Comparison of ENCODE assay signal across 9 cellular contexts in the genomic region with DNA sequence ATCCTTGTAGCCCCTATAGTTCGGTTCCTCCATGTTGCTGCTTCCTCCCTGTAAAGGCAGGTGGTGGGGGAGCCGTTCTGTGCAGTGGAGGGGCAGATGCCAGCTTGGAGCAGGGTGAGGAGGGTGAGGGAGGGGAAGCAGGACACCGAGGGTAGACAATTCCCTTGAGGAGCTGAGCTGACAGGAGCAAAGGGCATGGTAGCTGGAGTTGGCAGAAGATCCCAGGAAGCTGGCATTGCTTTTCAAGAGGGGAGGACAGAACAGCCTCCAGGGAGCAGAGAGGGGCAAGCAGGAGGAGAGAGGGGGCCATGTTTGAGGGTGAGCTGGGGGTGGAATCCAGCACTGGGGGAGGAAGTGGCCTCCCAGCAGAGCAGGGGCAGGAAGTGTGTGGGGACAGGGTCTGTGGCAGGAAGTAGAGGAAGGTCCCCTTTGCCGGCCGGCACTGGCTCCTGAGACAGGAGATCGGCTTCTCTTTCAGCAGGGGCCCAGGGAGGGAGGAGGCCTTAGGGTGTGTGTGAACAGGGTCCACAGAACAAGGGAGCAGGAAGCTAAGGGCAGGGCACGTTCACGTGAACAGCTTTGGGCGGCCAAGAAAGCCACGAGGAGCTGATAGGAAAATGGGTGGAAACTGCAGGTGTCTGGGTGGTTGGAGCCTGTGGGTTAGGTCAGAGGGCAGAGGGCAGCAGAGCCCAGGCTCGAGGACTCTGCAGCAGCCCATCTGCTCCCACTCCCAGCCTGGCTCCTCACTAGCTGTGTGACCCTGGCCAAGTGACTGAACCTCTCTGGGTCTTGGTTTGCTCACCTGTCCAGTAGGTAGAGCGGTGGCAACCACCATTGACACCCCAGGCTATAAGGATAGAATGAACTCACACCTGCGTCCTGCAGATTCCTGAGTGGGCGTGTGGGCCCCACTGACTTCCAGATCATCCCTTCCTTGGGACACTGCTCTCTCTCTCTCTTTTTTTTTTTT. TPM values are rescaled to one million over a fixed set of nuclear protein-coding genes. Genes with fewer than 3 reads are reported as not detected.
DNase-seq lines count a peak whose midpoint lies in the region; TF ChIP-seq lines count a peak whose summit lies in the region.
"Had no signal": no experiment of that assay in that cellular context is flagged by ENCODE, and none has a peak within 500 bp of the region (broad histone marks: within the 10 kb centered on the region; RNA-seq: fewer than 3 reads in every experiment).

No MANE protein-coding gene starts in this region.

- peaks cover 5 to 71% (median 22%) of the 10 kb centered on the region in 4 donors for H3K4me1 ChIP-seq in Peyer's patch

- H3K27me3 ChIP-seq in Peyer's patch (no peaks in the 10 kb centered on the region), dorsolateral prefrontal cortex (no peaks in the 10 kb centered on the region)

- peak overlapping the region; percentile 38 for H3K27ac Mint-ChIP-seq in dendritic cell treated with granulocyte-macrophage colony-stimulating factor and Interleukin-4, amounts not matched to agents 40 ng/mL and 50 ng/mL, for 4 days

- peaks cover 6% of the 10 kb centered on the region for H3K27me3 Mint-ChIP-seq in dendritic cell treated with granulocyte-macrophage colony-stimulating factor and Interleukin-4, amounts not matched to agents 40 ng/mL and 50 ng/mL, for 4 days

- H3K36me3 ChIP-seq in Peyer's patch, result no peaks in the 10 kb centered on the region

- H3K4me3 ChIP-seq in Peyer's patch, result peak overlapping the region in 2 of 4 donors; percentile 20 to 34
- no peak overlapping the region for H3K4me3 ChIP-seq in dorsolateral prefrontal cortex

- TF ChIP-seq POLR2A in GM19099 (IDR thresholded peaks at IDR 0.05; ENCODE audit: extremely low read depth, insufficient read length, low read depth), result peak; percentile 35
- TF ChIP-seq POLR2A in Peyer's patch (IDR thresholded peaks at IDR 0.05), result peak; percentile 29 to 83

- H3K9me3 Mint-ChIP-seq in dendritic cell treated with granulocyte-macrophage colony-stimulating factor and Interleukin-4, amounts not matched to agents 40 ng/mL and 50 ng/mL, for 4 days, result no peaks in the 10 kb centered on the region

- H3K36me3 Mint-ChIP-seq in dendritic cell treated with granulocyte-macrophage colony-stimulating factor and Interleukin-4, amounts not matched to agents 40 ng/mL and 50 ng/mL, for 4 days (ENCODE audit: low read depth), result no peaks in the 10 kb centered on the region

- DNase-seq in Peyer's patch (peak; percentile 41 to 88 (median 82)), NCI-H510A treated with DMSO at 0.1 percent for 48 hours (lab: John Stamatoyannopoulos, UW) (no peak), DMS53 treated with DMSO at 0.1 percent for 48 hours (lab: John Stamatoyannopoulos, UW; ENCODE audit: unreplicated experiment) (no peak), NCI-H2081 treated with DMSO at 0.1 percent for 48 hours (lab: John Stamatoyannopoulos, UW) (no peak), dorsolateral prefrontal cortex (no peak)
- peak; percentile 32 for DNase-seq in stimulated activated CD4-positive, alpha-beta T cell treated with anti-CD3 and anti-CD28 coated beads, Interleukin-12 subunit alpha, Interleukin-12 subunit beta, amount 100 ng/mL, for 4 hours
- DNase-seq: NCI-H2227 treated with DMSO at 0.1 percent for 48 hours had no signal

- TF ChIP-seq CTCF in Peyer's patch (IDR thresholded peaks at IDR 0.05), result no peak
- no peak for TF ChIP-seq CTCF in dorsolateral prefrontal cortex (IDR thresholded peaks at IDR 0.05 in 54 of 56, conservative IDR thresholded peaks at IDR 0.05 in 2 of 56; ENCODE audit: low read depth in 1 of 56, partially characterized antibody in 56 of 56)

- no peak overlapping the region for H3K4me3 Mint-ChIP-seq in dendritic cell treated with granulocyte-macrophage colony-stimulating factor and Interleukin-4, amounts not matched to agents 40 ng/mL and 50 ng/mL, for 4 days

- peaks cover 26% of the 10 kb centered on the region for H3K4me1 Mint-ChIP-seq in dendritic cell treated with granulocyte-macrophage colony-stimulating factor and Interleukin-4, amounts not matched to agents 40 ng/mL and 50 ng/mL, for 4 days (ENCODE audit: low read depth)

- peak overlapping the region in 3 of 4 donors; percentile 81 to 98 (median 88) for H3K27ac ChIP-seq in Peyer's patch
- H3K27ac ChIP-seq in dorsolateral prefrontal cortex, result no peak overlapping the region

- no peaks in the 10 kb centered on the region for H3K9me3 ChIP-seq in Peyer's patch

- intact Hi-C loops in dendritic cell treated with granulocyte-macrophage colony-stimulating factor and Interleukin-4, amounts not matched to agents 40 ng/mL and 50 ng/mL, for 4 days (cut with micrococcal nuclease), result no loop called here
- intact Hi-C loops in dorsolateral prefrontal cortex (cut with DNase I), result no loop called here

RNA-seq across cellular contexts. Expression of gene SPNS2, which starts 17.5 kb away (rescaled TPM):
- total RNA-seq in Peyer's patch, result 10 to 100 TPM; 12.4 to 81.0 (median 31.9) TPM
- 100 to 1,000 TPM in 4 of 120 experiments, 10 to 100 TPM in 116; 41.1 to 115 (median 69.7) TPM for total RNA-seq in dorsolateral prefrontal cortex

RNA-seq across cellular contexts. Expression of gene SPNS3, which starts 47.5 kb away (rescaled TPM):
- total RNA-seq in Peyer's patch (1 to 10 TPM in 2 of 4 donors, not detected in 2; 1.1 to 2.0 TPM), dorsolateral prefrontal cortex (1 to 10 TPM in 43 of 120 experiments, under 1 TPM in 57, not detected in 20; 0.21 to 3.0 (median 0.81) TPM)

Comparison
In these comparisons a context has a peak if more than half of its experiments do, and no peak if none do; other contexts are left out.
1. DNase-seq: peak in Peyer's patch (3 of 3) and stimulated activated CD4-positive, alpha-beta T cell treated with anti-CD3 and anti-CD28 coated beads, Interleukin-12 subunit alpha, Interleukin-12 subunit beta, amount 100 ng/mL, for 4 hours (single experiment); none in NCI-H510A treated with DMSO at 0.1 percent for 48 hours (single experiment), DMS53 treated with DMSO at 0.1 percent for 48 hours (single experiment), NCI-H2081 treated with DMSO at 0.1 percent for 48 hours (single experiment) and dorsolateral prefrontal cortex (0 of 10).
2. H3K27ac ChIP-seq: peak in Peyer's patch (3 of 4); none in dorsolateral prefrontal cortex (0 of 59).